In genomic region chr1:116382321-116382720, GRCh38 we compare ENCODE assay signal across 13 cellular contexts. TPM values are rescaled to one million over a fixed set of nuclear protein-coding genes. Genes with fewer than 3 reads are reported as not detected.
DNase-seq lines count a peak whose midpoint lies in the region; ATAC-seq and TF ChIP-seq lines count a peak whose summit lies in the region.
"Had no signal": no experiment of that assay in that cellular context is flagged by ENCODE, and none has a peak within 500 bp of the region (broad histone marks: within the 10 kb centered on the region; RNA-seq: fewer than 3 reads in every experiment).

No MANE protein-coding gene starts in this region.

- CTCF ChIA-PET in HEK293 (lab: Yijun Ruan, JAX) (interaction anchor here (0.7 to 4.0 kb wide), 2 partner anchors 117 to 243 kb away, joined by 4 to 14 read pairs; no protein-coding TSS in a partner anchor), RWPE1 (lab: Yijun Ruan, JAX) (interaction anchor here (0.6 kb wide), 1 partner anchor 11 kb away, joined by 4 read pairs; no protein-coding TSS in a partner anchor)

- H3K9me3 ChIP-seq in HEK293 (ENCODE audit: control insufficient read depth, insufficient read depth, low read depth, low read length), result no peaks in the 10 kb centered on the region
- H3K9me3 ChIP-seq: mucosa of descending colon had no signal

- TF ChIP-seq CTCF in HEK293 (tag by site-specific recombination; IDR thresholded peaks at IDR 0.05) (no peak), astrocyte of the spinal cord (IDR thresholded peaks at IDR 0.05; ENCODE audit: low read depth, low read length) (no peak), RWPE1 (conservative IDR thresholded peaks at IDR 0.05; ENCODE audit: low read depth) (no peak)

- POLR2A ChIA-PET in HEK293 (lab: Yijun Ruan, JAX), result interaction anchor here (0.6 kb wide), 1 partner anchor 156 kb away, joined by 3 read pairs; no protein-coding TSS in a partner anchor
- POLR2A ChIA-PET in RWPE1 (lab: Yijun Ruan, JAX; ENCODE audit: low non-redundant PET), result no interaction called here

- no peak overlapping the region for H3K4me3 ChIP-seq in HEK293 (ENCODE audit: low read depth, low read length)
- H3K4me3 ChIP-seq in astrocyte of the spinal cord (ENCODE audit: low read depth, low read length), result no peak overlapping the region
- H3K4me3 ChIP-seq: mucosa of descending colon had no signal

- peak; percentile 29 for DNase-seq in A172 (ENCODE audit: low spot score)
- peak; percentile 17 for DNase-seq in astrocyte of the spinal cord (ENCODE audit: low read depth, low spot score)
- DNase-seq in iris pigment epithelial cell (ENCODE audit: low read depth), result peak; percentile 63
- DNase-seq in RWPE1 (ENCODE audit: low spot score), result no peak
- no peak for DNase-seq in NCI-H187 treated with DMSO at 0.1 percent for 48 hours (lab: John Stamatoyannopoulos, UW)
- DNase-seq: AML-193; amniotic stem cell; effector CD4-positive, alpha-beta T cell; foreskin melanocyte; mucosa of descending colon had no signal

- H3K36me3 ChIP-seq in HEK293 (ENCODE audit: control insufficient read depth in 2 of 2, insufficient read depth in 1 of 2, low read length in 2 of 2), result peaks cover 9 to 40% of the 10 kb centered on the region in 2 experiments

- H3K27ac ChIP-seq in HEK293 (ENCODE audit: extremely low read depth, low read depth, low read length) (no peak overlapping the region), RWPE1 (no peak overlapping the region)

- no peak for ATAC-seq in GM21515 (IDR thresholded peaks at IDR 0.05; ENCODE audit: unreplicated experiment)
- no peak for ATAC-seq in HG03565 (IDR thresholded peaks at IDR 0.05; ENCODE audit: unreplicated experiment)
- ATAC-seq: mucosa of descending colon had no signal

- peaks cover 32% of the 10 kb centered on the region for H3K4me1 ChIP-seq in HEK293 (ENCODE audit: control insufficient read depth, insufficient read depth, low read length)

- in situ Hi-C loops in astrocyte of the spinal cord (cut with HindIII; ENCODE audit: low sequenced_read_pairs), result no loop called here

TF ChIP-seq in HEK293, 187 proteins besides CTCF, POLR2A, EP300 and RAD21:
- TF ChIP-seq, protein P1, sequence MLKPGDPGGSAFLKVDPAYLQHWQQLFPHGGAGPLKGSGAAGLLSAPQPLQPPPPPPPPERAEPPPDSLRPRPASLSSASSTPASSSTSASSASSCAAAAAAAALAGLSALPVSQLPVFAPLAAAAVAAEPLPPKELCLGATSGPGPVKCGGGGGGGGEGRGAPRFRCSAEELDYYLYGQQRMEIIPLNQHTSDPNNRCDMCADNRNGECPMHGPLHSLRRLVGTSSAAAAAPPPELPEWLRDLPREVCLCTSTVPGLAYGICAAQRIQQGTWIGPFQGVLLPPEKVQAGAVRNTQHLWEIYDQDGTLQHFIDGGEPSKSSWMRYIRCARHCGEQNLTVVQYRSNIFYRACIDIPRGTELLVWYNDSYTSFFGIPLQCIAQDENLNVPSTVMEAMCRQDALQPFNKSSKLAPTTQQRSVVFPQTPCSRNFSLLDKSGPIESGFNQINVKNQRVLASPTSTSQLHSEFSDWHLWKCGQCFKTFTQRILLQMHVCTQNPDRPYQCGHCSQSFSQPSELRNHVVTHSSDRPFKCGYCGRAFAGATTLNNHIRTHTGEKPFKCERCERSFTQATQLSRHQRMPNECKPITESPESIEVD (tag by site-specific recombination; IDR thresholded peaks at IDR 0.05), result 0 out of 2 replicates have a peak, but pooled peaks have one; percentile 1
- no peak for TF ChIP-seq ZNF600 (tag by site-specific recombination; IDR thresholded peaks at IDR 0.05)

RNA-seq across cellular contexts. Expression of gene ATP1A1, which starts 9.3 kb away (rescaled TPM):
- 42.1 and 50.9 TPM in 2 replicates for total RNA-seq in A172 (2014; rRNA removed; shearing (Covaris generic))

Comparison
In these comparisons a context has a peak if more than half of its experiments do, and no peak if none do; other contexts are left out.
1. DNase-seq: peak in A172 (single experiment), astrocyte of the spinal cord (single experiment) and iris pigment epithelial cell (single experiment); none in RWPE1 (single experiment) and NCI-H187 treated with DMSO at 0.1 percent for 48 hours (single experiment).